In genomic region chr7:55365103-55365679, GRCh38 we compare ENCODE assay signal across 8 cellular contexts. TPM values are rescaled to one million over a fixed set of nuclear protein-coding genes. Genes with fewer than 3 reads are reported as not detected.
A peak's percentile ranks its signal among the peaks of the same experiment; 100 is the strongest.
DNase-seq lines count a peak whose midpoint lies in the region; ATAC-seq and TF ChIP-seq lines count a peak whose summit lies in the region.

Gene LANCL2, plus strand, starts transcription at chr7:55365337. Its CDS starts 689 bp downstream, at chr7:55366026.

- peak within 1 kb of the TSS; percentile 99 for H3K27ac Mint-ChIP-seq in activated naive CD4-positive, alpha-beta T cell treated with anti-CD3 and anti-CD28 coated beads, Interleukin-2, amount 50 U/mL, for 24 hours

- no peaks in the 10 kb centered on the region for H3K9me3 ChIP-seq in heart left ventricle

- H3K36me3 ChIP-seq in heart left ventricle: no peaks in the 10 kb centered on the region

- intact Hi-C loops in heart left ventricle (cut with DNase I): loop anchor here in 5 of 10 donors (5.0 to 10.0 kb wide), 6 partner anchors 80 to 608 kb away; partner anchors contain the start of genes NIPSNAP2 (in 1 of the 5), SEC61G (in 1 of the 5) and VOPP1 (in 1 of the 5)
- intact Hi-C loops in posterior vena cava (cut with DNase I): no loop called here

- H3K27me3 Mint-ChIP-seq in activated naive CD4-positive, alpha-beta T cell treated with anti-CD3 and anti-CD28 coated beads, Interleukin-2, amount 50 U/mL, for 24 hours: no peaks in the 10 kb centered on the region

- 1% methylated on average over 26 to 32 of the region's 32 CpGs for WGBS in heart left ventricle, 4 donors

- DNase-seq in AG10803 (ENCODE audit: low read depth): no peak
- peak; percentile 62 to 91 for DNase-seq in NCI-H526 (lab: John Stamatoyannopoulos, UW)
- peak in 1 of 5 donors; percentile 16 for DNase-seq in heart left ventricle
- peak; percentile 85 for DNase-seq in posterior vena cava (ENCODE audit: low spot score)
- no peak for DNase-seq in epidermal melanocyte (ENCODE audit: insufficient read length, low spot score)

- peak within 1 kb of the TSS; percentile 98 for H3K4me3 ChIP-seq in AG10803 (ENCODE audit: low read length)
- peak within 1 kb of the TSS; percentile 73 to 100 (median 96) for H3K4me3 ChIP-seq in heart left ventricle

- peaks cover 0 to 21% (median 15%) of the 10 kb centered on the region in 12 donors for H3K4me1 ChIP-seq in heart left ventricle

- H3K27me3 ChIP-seq in heart left ventricle: no peaks in the 10 kb centered on the region

- no peak for TF ChIP-seq POLR2A in heart left ventricle (IDR thresholded peaks at IDR 0.05)

- peaks cover 8% of the 10 kb centered on the region for H3K4me1 Mint-ChIP-seq in activated naive CD4-positive, alpha-beta T cell treated with anti-CD3 and anti-CD28 coated beads, Interleukin-2, amount 50 U/mL, for 24 hours

- ATAC-seq in GM18907 (IDR thresholded peaks at IDR 0.05; ENCODE audit: unreplicated experiment) (peak; percentile 43), HG03108 (IDR thresholded peaks at IDR 0.05; ENCODE audit: unreplicated experiment) (peak; percentile 34), heart left ventricle (peak in 2 of 4 donors; percentile 2 to 44)

- TF ChIP-seq CTCF in AG10803 (conservative IDR thresholded peaks at IDR 0.05; ENCODE audit: low read length): no peak
- TF ChIP-seq CTCF in heart left ventricle (IDR thresholded peaks at IDR 0.05): no peak

- peak within 1 kb of the TSS; percentile 99 for H3K4me3 Mint-ChIP-seq in activated naive CD4-positive, alpha-beta T cell treated with anti-CD3 and anti-CD28 coated beads, Interleukin-2, amount 50 U/mL, for 24 hours

- no peaks in the 10 kb centered on the region for H3K9me3 Mint-ChIP-seq in activated naive CD4-positive, alpha-beta T cell treated with anti-CD3 and anti-CD28 coated beads, Interleukin-2, amount 50 U/mL, for 24 hours

- H3K27ac ChIP-seq in heart left ventricle: peak within 1 kb of the TSS; percentile 95 to 100 (median 100)

- peaks cover 7% of the 10 kb centered on the region for H3K36me3 Mint-ChIP-seq in activated naive CD4-positive, alpha-beta T cell treated with anti-CD3 and anti-CD28 coated beads, Interleukin-2, amount 50 U/mL, for 24 hours

RNA-seq across cellular contexts. Expression of gene LANCL2, which starts in this region (rescaled TPM):
- total RNA-seq in heart left ventricle: 10 to 100 TPM in 2 of 9 donors, 1 to 10 TPM in 7; 4.3 to 10.3 (median 8.5) TPM
- polyA plus RNA-seq in heart left ventricle: 1 to 10 TPM; 2.6 to 6.3 TPM
- total RNA-seq in posterior vena cava: 1 to 10 TPM; 6.5 to 9.8 TPM

Comparison
In these comparisons a context has a peak if more than half of its experiments do, and no peak if none do; other contexts are left out.
1. DNase-seq: peak in NCI-H526 (2 of 2) and posterior vena cava (single experiment); none in AG10803 (single experiment) and epidermal melanocyte (single experiment).